12 cellular contexts compared by ENCODE assay signal in the genomic region with DNA sequence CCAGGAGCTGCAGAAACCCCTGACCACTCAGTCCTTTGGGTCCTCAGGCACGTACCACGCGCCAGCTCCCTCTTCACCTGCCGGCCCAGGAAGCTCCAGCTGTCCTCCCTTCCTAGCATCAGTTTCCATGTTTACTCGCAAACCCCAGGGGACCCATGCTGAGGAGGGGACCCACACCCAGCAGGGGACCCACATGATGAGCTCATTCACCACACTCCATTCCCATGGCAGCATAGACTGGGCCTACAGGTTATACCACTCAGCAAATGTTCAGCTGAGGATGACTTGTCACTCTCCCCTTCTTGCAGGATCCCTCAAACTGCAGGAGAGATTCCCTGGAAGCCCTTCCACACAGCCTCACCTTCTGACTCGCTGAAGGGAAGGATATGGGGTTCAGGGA.
"Had no signal": no experiment of that assay in that cellular context is flagged by ENCODE, and none has a peak within 500 bp of the region (broad histone marks: within the 10 kb centered on the region; RNA-seq: fewer than 3 reads in every experiment).

No MANE protein-coding gene starts in this region.

- H3K36me3 ChIP-seq: upper lobe of left lung had no signal

- H3K4me3 Mint-ChIP-seq: memory B cell; natural killer cell treated with Interleukin-12 subunit alpha and Interleukin-12 subunit beta and Interleukin-15 and Interleukin-18, amount 100 ng/mL, for 72 hours had no signal

- H3K27me3 ChIP-seq: body of pancreas, upper lobe of left lung had no signal

- H3K4me1 ChIP-seq: body of pancreas, upper lobe of left lung had no signal

- H3K36me3 Mint-ChIP-seq: natural killer cell treated with Interleukin-12 subunit alpha and Interleukin-12 subunit beta and Interleukin-15 and Interleukin-18, amount 100 ng/mL, for 72 hours had no signal

- DNase-seq: activated CD4-positive, alpha-beta T cell treated with anti-CD3 and anti-CD28 coated beads, Interleukin-2, amount 50 U/mL, for 1 hour; activated naive CD4-positive, alpha-beta T cell treated with anti-CD3 and anti-CD28 coated beads, Interleukin-2, amount 50 U/mL, for 16 hours; activated T-cell treated with anti-CD3 and anti-CD28 coated beads for 4 hours; body of pancreas; effector memory CD4-positive, alpha-beta T cell; erythroblast; left ventricle myocardium inferior; stimulated activated CD4-positive, alpha-beta T cell treated with anti-CD3 and anti-CD28 coated beads, Interleukin-2, amount 100 ng/mL, for 48 hours; stimulated activated naive CD8-positive, alpha-beta T cell treated with anti-CD3 and anti-CD28 coated beads, Interleukin-15, Interleukin-2, amounts not matched to agents 100 U/mL and 50 U/mL, for 24 hours; upper lobe of left lung had no signal

- H3K9me3 ChIP-seq: body of pancreas, left ventricle myocardium inferior, upper lobe of left lung had no signal

- H3K27ac Mint-ChIP-seq: memory B cell had no signal

- H3K9me3 Mint-ChIP-seq: memory B cell; natural killer cell treated with Interleukin-12 subunit alpha and Interleukin-12 subunit beta and Interleukin-15 and Interleukin-18, amount 100 ng/mL, for 72 hours had no signal

- H3K4me3 ChIP-seq: body of pancreas, left ventricle myocardium inferior, upper lobe of left lung had no signal

- H3K27ac ChIP-seq: body of pancreas, left ventricle myocardium inferior, upper lobe of left lung had no signal
